ENCODE assay signal across 21 cellular contexts in the genomic region with DNA sequence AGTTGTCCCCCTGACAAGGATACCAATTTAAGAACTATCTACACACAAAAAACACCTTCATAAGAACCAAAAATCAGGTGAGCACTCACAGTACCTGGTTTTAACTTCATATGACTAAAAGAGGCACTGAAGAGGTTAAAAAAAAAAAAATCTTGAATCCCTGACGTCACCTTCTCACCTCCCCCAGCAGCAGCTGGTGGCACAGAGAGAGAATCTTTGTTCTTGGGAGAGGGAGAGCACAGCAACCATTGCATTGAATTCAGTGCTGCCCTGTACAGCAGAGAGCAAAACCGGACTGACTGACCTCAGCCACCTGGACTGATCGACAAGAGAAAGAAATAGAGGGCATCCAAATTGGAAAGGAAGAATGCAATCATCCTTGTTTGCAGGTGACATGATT.
DNase-seq lines count a peak whose midpoint lies in the region; ATAC-seq and TF ChIP-seq lines count a peak whose summit lies in the region.
"Had no signal": no experiment of that assay in that cellular context is flagged by ENCODE, and none has a peak within 500 bp of the region (broad histone marks: within the 10 kb centered on the region; RNA-seq: fewer than 3 reads in every experiment).

No MANE protein-coding gene starts in this region.

- CTCF ChIA-PET in PC-3 (lab: Charles Lee) = no interaction called here
- CTCF ChIA-PET in activated CD8-positive, alpha-beta T cell treated with anti-CD3 and anti-CD28 coated beads, Interleukin-2, amount 10 ng/mL, durations not matched to agents 7 days and 5 days (lab: Charles Lee) = no interaction called here

- no peaks in the 10 kb centered on the region for H3K9me3 Mint-ChIP-seq in activated CD8-positive, alpha-beta T cell treated with anti-CD3 and anti-CD28 coated beads, Interleukin-2, amount 10 ng/mL, durations not matched to agents 7 days and 5 days (ENCODE audit: insufficient read depth)
- H3K9me3 Mint-ChIP-seq: dendritic cell treated with granulocyte-macrophage colony-stimulating factor and Interleukin-4, amounts not matched to agents 40 ng/mL and 50 ng/mL, for 4 days; stimulated activated naive CD8-positive, alpha-beta T cell treated with anti-CD3 and anti-CD28 coated beads, Interleukin-15, Interleukin-2, amounts not matched to agents 100 ng/mL and 50 ng/mL, for 24 hours had no signal

- in situ Hi-C loops in transverse colon (cut with MboI; ENCODE audit: low pct_ligation_motif_present in 1 of 4, low pct_unique_long_range_greater_than_20kb in 1 of 4, low sequenced_read_pairs in 3 of 4) = no loop called here

- no peaks in the 10 kb centered on the region for H4K20me1 ChIP-seq in PC-3 (ENCODE audit: low read length)

- DNase-seq in DMS53 treated with DMSO at 0.1 percent for 48 hours (lab: John Stamatoyannopoulos, UW; ENCODE audit: unreplicated experiment) = peak; percentile 90
- DNase-seq in LHCN-M2 (ENCODE audit: low read depth) = peak; percentile 47
- DNase-seq in SJCRH30 = peak; percentile 18 to 49
- DNase-seq in left kidney (ENCODE audit: low read depth, low spot score) = peak; percentile 5
- no peak for DNase-seq in transverse colon
- DNase-seq in PC-3 = no peak
- DNase-seq in activated CD8-positive, alpha-beta T cell treated with anti-CD3 and anti-CD28 coated beads, Interleukin-2, amount 10 ng/mL, durations not matched to agents 7 days and 5 days = no peak
- DNase-seq: activated CD4-positive, alpha-beta T cell treated with anti-CD3 and anti-CD28 coated beads for 48 hours; activated CD8-positive, alpha-beta memory T cell treated with anti-CD3 and anti-CD28 coated beads, Interleukin-2, amount 50 U/mL, for 48 hours; activated gamma-delta T cell; hippocampal formation; kidney glomerular epithelial cell; NCI-H1417 treated with DMSO at 0.1 percent for 48 hours; NCI-H526 treated with DMSO at 0.1 percent for 48 hours; stimulated activated CD4-positive, alpha-beta T cell treated with anti-CD3 and anti-CD28 coated beads, Interleukin-2, amount 100 ng/mL, for 24 hours had no signal

- whole genome bisulfite sequencing in transverse colon (ENCODE audit: low coverage in 1 of 2), 2 donors = 20% methylated on average over 1 to 3 of the region's 3 CpGs

- no peaks in the 10 kb centered on the region for H3K36me3 Mint-ChIP-seq in activated CD8-positive, alpha-beta T cell treated with anti-CD3 and anti-CD28 coated beads, Interleukin-2, amount 10 ng/mL, durations not matched to agents 7 days and 5 days (ENCODE audit: low read depth)
- H3K36me3 Mint-ChIP-seq: natural killer cell treated with Interleukin-12 subunit alpha and Interleukin-12 subunit beta and Interleukin-15 and Interleukin-18, amount 100 ng/mL, for 72 hours had no signal

- H3K27ac Mint-ChIP-seq in activated CD8-positive, alpha-beta T cell treated with anti-CD3 and anti-CD28 coated beads, Interleukin-2, amount 10 ng/mL, durations not matched to agents 7 days and 5 days = no peak overlapping the region
- H3K27ac Mint-ChIP-seq: dendritic cell treated with granulocyte-macrophage colony-stimulating factor and Interleukin-4, amounts not matched to agents 40 ng/mL and 50 ng/mL, for 4 days; natural killer cell treated with Interleukin-12 subunit alpha and Interleukin-12 subunit beta and Interleukin-15 and Interleukin-18, amount 100 ng/mL, for 72 hours; stimulated activated naive CD8-positive, alpha-beta T cell treated with anti-CD3 and anti-CD28 coated beads, Interleukin-15, Interleukin-2, amounts not matched to agents 100 ng/mL and 50 ng/mL, for 24 hours had no signal

- H3K4me3 Mint-ChIP-seq in activated CD8-positive, alpha-beta T cell treated with anti-CD3 and anti-CD28 coated beads, Interleukin-2, amount 10 ng/mL, durations not matched to agents 7 days and 5 days = no peak overlapping the region
- H3K4me3 Mint-ChIP-seq: dendritic cell treated with granulocyte-macrophage colony-stimulating factor and Interleukin-4, amounts not matched to agents 40 ng/mL and 50 ng/mL, for 4 days; natural killer cell treated with Interleukin-12 subunit alpha and Interleukin-12 subunit beta and Interleukin-15 and Interleukin-18, amount 100 ng/mL, for 72 hours; stimulated activated naive CD8-positive, alpha-beta T cell treated with anti-CD3 and anti-CD28 coated beads, Interleukin-15, Interleukin-2, amounts not matched to agents 100 ng/mL and 50 ng/mL, for 24 hours had no signal

- intact Hi-C loops in transverse colon (cut with DNase I; ENCODE audit: low total_unique reads) (no loop called here), PC-3 (cut with micrococcal nuclease) (no loop called here)

- H3K79me2 ChIP-seq in PC-3 (ENCODE audit: low read length) = no peaks in the 10 kb centered on the region

- H3K4me1 Mint-ChIP-seq in activated CD8-positive, alpha-beta T cell treated with anti-CD3 and anti-CD28 coated beads, Interleukin-2, amount 10 ng/mL, durations not matched to agents 7 days and 5 days (ENCODE audit: low read depth) = no peaks in the 10 kb centered on the region

- H3K27me3 Mint-ChIP-seq in activated CD8-positive, alpha-beta T cell treated with anti-CD3 and anti-CD28 coated beads, Interleukin-2, amount 10 ng/mL, durations not matched to agents 7 days and 5 days (ENCODE audit: low read depth) = no peaks in the 10 kb centered on the region
- H3K27me3 Mint-ChIP-seq: dendritic cell treated with granulocyte-macrophage colony-stimulating factor and Interleukin-4, amounts not matched to agents 40 ng/mL and 50 ng/mL, for 4 days; natural killer cell treated with Interleukin-12 subunit alpha and Interleukin-12 subunit beta and Interleukin-15 and Interleukin-18, amount 100 ng/mL, for 72 hours; stimulated activated naive CD8-positive, alpha-beta T cell treated with anti-CD3 and anti-CD28 coated beads, Interleukin-15, Interleukin-2, amounts not matched to agents 100 ng/mL and 50 ng/mL, for 24 hours had no signal

- H3K36me3 ChIP-seq in SJCRH30 = no peaks in the 10 kb centered on the region
- H3K36me3 ChIP-seq in transverse colon = no peaks in the 10 kb centered on the region
- no peaks in the 10 kb centered on the region for H3K36me3 ChIP-seq in PC-3 (ENCODE audit: low read depth, low read length)
- H3K36me3 ChIP-seq: breast epithelium, tibial nerve had no signal

- BruUV-seq in PC-3 (replicated peaks; lab: Mats Ljungman, UMichigan) = no TSS peak

- no peaks in the 10 kb centered on the region for H3K9me2 ChIP-seq in PC-3 (replicated peaks; ENCODE audit: low read length)

- TF ChIP-seq EP300 in transverse colon (IDR thresholded peaks at IDR 0.05; ENCODE audit: low read depth) = no peak

- H3K4me1 ChIP-seq in SJCRH30 (no peaks in the 10 kb centered on the region), transverse colon (no peaks in the 10 kb centered on the region), PC-3 (ENCODE audit: insufficient read depth, low read length) (peaks cover 1% of the 10 kb centered on the region)
- H3K4me1 ChIP-seq: breast epithelium, tibial nerve had no signal

- no peaks in the 10 kb centered on the region for H3K27me3 ChIP-seq in SJCRH30
- no peaks in the 10 kb centered on the region for H3K27me3 ChIP-seq in transverse colon
- H3K27me3 ChIP-seq in PC-3 (ENCODE audit: low read length) = no peaks in the 10 kb centered on the region
- H3K27me3 ChIP-seq: breast epithelium, tibial nerve had no signal

- H2AFZ ChIP-seq in PC-3 (ENCODE audit: low read length) = no peak overlapping the region

- POLR2A ChIA-PET in PC-3 (lab: Charles Lee; ENCODE audit: unreplicated experiment) = no interaction called here
- POLR2A ChIA-PET in activated CD8-positive, alpha-beta T cell treated with anti-CD3 and anti-CD28 coated beads, Interleukin-2, amount 10 ng/mL, durations not matched to agents 7 days and 5 days (lab: Charles Lee) = no interaction called here

- H3K9ac ChIP-seq in PC-3 (ENCODE audit: low read length) = no peak overlapping the region

- no peaks in the 10 kb centered on the region for H3F3A ChIP-seq in PC-3 (ENCODE audit: low read length, unreplicated experiment)

- H3K4me3 ChIP-seq in SJCRH30 = no peak overlapping the region
- H3K4me3 ChIP-seq in transverse colon = no peak overlapping the region
- H3K4me3 ChIP-seq in PC-3 (ENCODE audit: low read length) = no peak overlapping the region
- H3K4me3 ChIP-seq: breast epithelium, tibial nerve had no signal

- no peak overlapping the region for H3K27ac ChIP-seq in SJCRH30
- no peak overlapping the region for H3K27ac ChIP-seq in transverse colon
- no peak overlapping the region for H3K27ac ChIP-seq in PC-3 (ENCODE audit: low read length)
- H3K27ac ChIP-seq: breast epithelium, tibial nerve had no signal

- no peak overlapping the region for H3K4me2 ChIP-seq in PC-3 (ENCODE audit: low read length)

- ATAC-seq in PC-3 = no peak
- ATAC-seq in activated CD8-positive, alpha-beta T cell treated with anti-CD3 and anti-CD28 coated beads, Interleukin-2, amount 10 ng/mL, durations not matched to agents 7 days and 5 days = no peak
- ATAC-seq in HG03571 (IDR thresholded peaks at IDR 0.05; ENCODE audit: unreplicated experiment) = no peak
- ATAC-seq: natural killer cell treated with Interleukin-12 subunit alpha and Interleukin-12 subunit beta and Interleukin-15 and Interleukin-18, amount 100 ng/mL, for 72 hours had no signal

- TF ChIP-seq CTCF in transverse colon (IDR thresholded peaks at IDR 0.05) (no peak), PC-3 (conservative IDR thresholded peaks at IDR 0.05; ENCODE audit: low read depth, low read length) (no peak)

- H3K9me3 ChIP-seq in SJCRH30 (replicated peaks) (no peaks in the 10 kb centered on the region), transverse colon (no peaks in the 10 kb centered on the region), PC-3 (ENCODE audit: low read length) (no peaks in the 10 kb centered on the region)
- H3K9me3 ChIP-seq: breast epithelium, tibial nerve had no signal

- no peak for TF ChIP-seq POLR2A in transverse colon (IDR thresholded peaks at IDR 0.05)

Comparison
In these comparisons a context has a peak if more than half of its experiments do, and no peak if none do; other contexts are left out.
1. DNase-seq: peak in DMS53 treated with DMSO at 0.1 percent for 48 hours (single experiment), LHCN-M2 (single experiment), SJCRH30 (2 of 2) and left kidney (single experiment); none in transverse colon (single experiment), PC-3 (single experiment) and activated CD8-positive, alpha-beta T cell treated with anti-CD3 and anti-CD28 coated beads, Interleukin-2, amount 10 ng/mL, durations not matched to agents 7 days and 5 days (single experiment).